ENCODE assay signal across 8 cellular contexts in the genomic region with DNA sequence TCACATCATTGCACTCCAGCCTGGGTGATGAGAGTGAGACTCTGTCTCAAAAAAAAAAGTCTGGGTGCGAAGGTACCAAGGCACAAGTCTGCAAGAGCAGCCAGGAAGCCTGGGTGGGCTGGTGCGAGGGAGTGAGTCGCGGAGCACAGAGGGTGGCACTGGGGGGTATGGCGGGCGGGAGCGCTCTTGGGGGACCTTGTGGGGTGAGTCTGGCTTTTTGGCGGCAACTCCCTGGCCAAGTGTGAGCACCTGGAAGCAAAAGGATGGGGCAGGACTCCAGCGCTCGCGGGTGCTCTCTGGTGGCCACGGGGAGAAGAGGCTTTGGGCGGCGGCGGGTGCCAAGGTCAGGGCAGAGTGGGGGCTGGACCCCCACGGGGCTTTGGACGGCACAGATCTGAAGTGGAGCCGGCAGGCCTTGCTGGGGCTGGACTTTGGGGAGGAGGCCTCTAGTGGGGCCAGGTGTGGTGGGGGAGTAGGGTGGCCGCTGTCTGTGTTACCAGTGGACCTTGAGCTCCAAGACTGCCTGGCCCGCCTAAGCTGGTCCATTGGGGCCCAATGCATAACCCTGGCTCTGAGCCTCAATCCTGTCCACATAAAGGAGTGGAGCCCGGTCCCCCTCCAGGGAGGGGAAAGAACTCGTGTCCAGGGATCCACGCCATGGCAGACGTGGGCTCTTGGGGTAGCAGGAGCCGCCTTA. TPM values are rescaled to one million over a fixed set of nuclear protein-coding genes. Genes with fewer than 3 reads are reported as not detected.
DNase-seq lines count a peak whose midpoint lies in the region; TF ChIP-seq lines count a peak whose summit lies in the region.

No MANE protein-coding gene starts in this region.

- TF ChIP-seq POLR2A in GM18526 (IDR thresholded peaks at IDR 0.05; ENCODE audit: extremely low read depth, insufficient read length): peak; percentile 27

- H3K4me3 ChIP-seq in AG04450 (ENCODE audit: low read depth, low read length) (no peak overlapping the region), cardiac muscle cell (no peak overlapping the region)

- peaks cover 56% of the 10 kb centered on the region for H3K36me3 ChIP-seq in cardiac muscle cell

- H3K9me3 ChIP-seq in AG04450 (ENCODE audit: control insufficient read depth, insufficient read depth, low read length) (peaks cover 5% of the 10 kb centered on the region; the same call in 1 of the 2 replicates), cardiac muscle cell (ENCODE audit: low read depth) (no peaks in the 10 kb centered on the region)

- CTCF ChIA-PET in AG04450 (lab: Charles Lee) (interaction anchor here (0.6 to 1.2 kb wide), 4 partner anchors 9 to 183 kb away, joined by 3 to 6 read pairs (median 4); a partner anchor contains a TSS), RWPE1 (lab: Yijun Ruan, JAX) (interaction anchor here (0.5 to 0.7 kb wide), 5 partner anchors 9 to 285 kb away, joined by 3 to 4 read pairs (median 3); no protein-coding TSS in a partner anchor)

- POLR2A ChIA-PET in AG04450 (lab: Yijun Ruan, JAX): interaction anchor here (0.6 to 1.2 kb wide), 3 partner anchors 18 to 194 kb away, joined by 4 to 5 read pairs (median 4); no protein-coding TSS in a partner anchor
- POLR2A ChIA-PET in RWPE1 (lab: Yijun Ruan, JAX; ENCODE audit: low non-redundant PET): no interaction called here

- TF ChIP-seq CTCF in AG04450 (IDR thresholded peaks at IDR 0.05; ENCODE audit: low read depth, low read length) (peak; percentile 66), RWPE1 (conservative IDR thresholded peaks at IDR 0.05; ENCODE audit: low read depth) (peak; percentile 69), cardiac muscle cell (IDR thresholded peaks at IDR 0.05; ENCODE audit: low read depth, low read length) (peak; percentile 74)

- H3K27ac ChIP-seq in AG04450 (ENCODE audit: low read depth, low read length) (peak overlapping the region; percentile 21), RWPE1 (peak overlapping the region; percentile 73), cardiac muscle cell (peak overlapping the region; percentile 51)

- H3K4me1 ChIP-seq in cardiac muscle cell (ENCODE audit: low read depth): no peaks in the 10 kb centered on the region

- no peaks in the 10 kb centered on the region for H3K27me3 ChIP-seq in AG04450 (ENCODE audit: control insufficient read depth, insufficient read depth, low read length)
- H3K27me3 ChIP-seq in cardiac muscle cell: no peaks in the 10 kb centered on the region

- DNase-seq in AG04450 (ENCODE audit: low read depth, low spot score) (no peak), RWPE1 (ENCODE audit: low spot score) (no peak), activated gamma-delta T cell treated with Interleukin-2 at 50 U/mL for 16 hours (peak; percentile 59), cardiac muscle cell (ENCODE audit: low read depth in 1 of 2, low spot score in 1 of 2) (peak; percentile 24 to 56), NCI-H2196 treated with DMSO at 0.1 percent for 48 hours (lab: John Stamatoyannopoulos, UW; ENCODE audit: unreplicated experiment) (no peak), DMS114 treated with DMSO at 0.1 percent for 48 hours (lab: John Stamatoyannopoulos, UW; ENCODE audit: unreplicated experiment) (no peak)
- DNase-seq in stimulated activated CD4-positive, alpha-beta T cell treated with anti-CD3 and anti-CD28 coated beads, Interleukin-1b, Interleukin-23, amount 100 ng/mL, for 4 hours (ENCODE audit: low read depth in 2 of 2): peak; percentile 64 to 70

RNA-seq across cellular contexts. Expression of a gene that starts 1.6 kb away (rescaled TPM):
- 1.0 and 2.1 TPM in 2 replicates for polyA plus RNA-seq in AG04450 (2011; rRNA removed)
- 1.7 and 3.0 TPM in 2 replicates for polyA minus RNA-seq in AG04450 (2011; rRNA and poly(A)+ RNA removed)
- 13.7 and 19.4 TPM in 2 replicates for total RNA-seq in cardiac muscle cell
- polyA plus RNA-seq in cardiac muscle cell: 13.1 and 14.1 TPM in 2 replicates

RNA-seq across cellular contexts. Expression of a gene that starts 6.7 kb away (rescaled TPM):
- polyA plus RNA-seq in AG04450 (2011; rRNA removed) (127 and 146 TPM in 2 replicates), cardiac muscle cell (206 and 223 TPM in 2 replicates)
- 54.2 and 75.9 TPM in 2 replicates for polyA minus RNA-seq in AG04450 (2011; rRNA and poly(A)+ RNA removed)
- 353 and 384 TPM in 2 replicates for total RNA-seq in cardiac muscle cell

RNA-seq across cellular contexts. Expression of a gene that starts 6.9 kb away (rescaled TPM):
- polyA plus RNA-seq in AG04450 (2011; rRNA removed) (11.5 and 13.1 TPM in 2 replicates), cardiac muscle cell (42.9 and 47.1 TPM in 2 replicates)
- polyA minus RNA-seq in AG04450 (2011; rRNA and poly(A)+ RNA removed): 39.0 and 61.7 TPM in 2 replicates
- 51.0 and 67.3 TPM in 2 replicates for total RNA-seq in cardiac muscle cell

RNA-seq across cellular contexts. Expression of a gene that starts 10.6 kb away (rescaled TPM):
- polyA plus RNA-seq in AG04450 (2011; rRNA removed) (0.09 and 0.11 TPM in 2 replicates), cardiac muscle cell (0.62 and 0.75 TPM in 2 replicates)
- not detected in 2 replicates for polyA minus RNA-seq in AG04450 (2011; rRNA and poly(A)+ RNA removed)
- total RNA-seq in cardiac muscle cell: 0.51 and 0.88 TPM in 2 replicates

RNA-seq across cellular contexts. Expression of a gene that starts 26.9 kb away (rescaled TPM):
- polyA plus RNA-seq in AG04450 (2011; rRNA removed) (25.0 and 25.9 TPM in 2 replicates), cardiac muscle cell (2.2 and 4.8 TPM in 2 replicates)
- 15.6 and 22.6 TPM in 2 replicates for polyA minus RNA-seq in AG04450 (2011; rRNA and poly(A)+ RNA removed)
- total RNA-seq in cardiac muscle cell: 3.4 and 7.8 TPM in 2 replicates

Comparison
In these comparisons a context has a peak if more than half of its experiments do, and no peak if none do; other contexts are left out.
1. DNase-seq: peak in activated gamma-delta T cell treated with Interleukin-2 at 50 U/mL for 16 hours (single experiment), cardiac muscle cell (2 of 2) and stimulated activated CD4-positive, alpha-beta T cell treated with anti-CD3 and anti-CD28 coated beads, Interleukin-1b, Interleukin-23, amount 100 ng/mL, for 4 hours (2 of 2); none in AG04450 (single experiment), RWPE1 (single experiment), NCI-H2196 treated with DMSO at 0.1 percent for 48 hours (single experiment) and DMS114 treated with DMSO at 0.1 percent for 48 hours (single experiment).
2. H3K27ac ChIP-seq: peak in every context shown above with its lines; median percentile 73 in RWPE1; 51 in cardiac muscle cell; 21 in AG04450.
3. Peak in every context shown above with its lines, with median percentiles within 50 percentile points of each other: CTCF ChIP-seq.